8 cellular contexts compared by ENCODE assay signal in genomic region chr17:78421534-78422266, GRCh38. TPM values are rescaled to one million over a fixed set of nuclear protein-coding genes. Genes with fewer than 3 reads are reported as not detected.
DNase-seq lines count a peak whose midpoint lies in the region; ATAC-seq and TF ChIP-seq lines count a peak whose summit lies in the region.

No MANE protein-coding gene starts in this region.

- no peak overlapping the region for H3K4me3 Mint-ChIP-seq in CD14-positive monocyte
- no peak overlapping the region for H3K4me3 Mint-ChIP-seq in naive B cell
- H3K4me3 Mint-ChIP-seq in stimulated activated effector memory CD8-positive, alpha-beta T cell treated with anti-CD3 and anti-CD28 coated beads, Interleukin-12 subunit alpha, Interleukin-12 subunit beta, amount 100 ng/mL, for 72 hours, result no peak overlapping the region

- H3K4me1 Mint-ChIP-seq in CD14-positive monocyte (peaks cover 30% of the 10 kb centered on the region), naive B cell (peaks cover 0 to 20% (median 3%) of the 10 kb centered on the region in 3 donors)
- peaks cover 32% of the 10 kb centered on the region for H3K4me1 Mint-ChIP-seq in stimulated activated effector memory CD8-positive, alpha-beta T cell treated with anti-CD3 and anti-CD28 coated beads, Interleukin-12 subunit alpha, Interleukin-12 subunit beta, amount 100 ng/mL, for 72 hours

- H3K27ac ChIP-seq in OCI-LY7 (ENCODE audit: low read depth, low read length, poor library complexity, severe bottlenecking), result no peak overlapping the region

- H4K20me1 ChIP-seq in OCI-LY7 (ENCODE audit: insufficient read depth, low read length), result no peaks in the 10 kb centered on the region

- DNase-seq in CD14-positive monocyte (ENCODE audit: low spot score) (peak; percentile 86), HFF-Myc (ENCODE audit: extremely low read depth, low read depth) (peak; percentile 37), OCI-LY7 (ENCODE audit: low spot score) (peak; percentile 76), activated T-cell treated with anti-CD3 and anti-CD28 coated beads for 4 hours (peak; percentile 60), naive B cell (peak; percentile 63)
- DNase-seq in stimulated activated effector memory CD8-positive, alpha-beta T cell treated with anti-CD3 and anti-CD28 coated beads, Interleukin-12 subunit alpha, Interleukin-12 subunit beta, amount 100 ng/mL, for 72 hours (ENCODE audit: low spot score in 2 of 2), result peak; percentile 74 to 85

- BruUV-seq in OCI-LY7 (replicated peaks; lab: Mats Ljungman, UMichigan), result no TSS peak

- TF ChIP-seq CTCF in CD14-positive monocyte (IDR thresholded peaks at IDR 0.05) (peak; percentile 97), HFF-Myc (IDR thresholded peaks at IDR 0.05; ENCODE audit: low read depth, low read length, missing control alignments) (peak; percentile 99), OCI-LY7 (conservative IDR thresholded peaks at IDR 0.05; ENCODE audit: low read length) (peak; percentile 99)

- H3K27me3 Mint-ChIP-seq in CD14-positive monocyte (ENCODE audit: low read depth in 3 of 3), result peaks cover 0 to 2% (median 0%) of the 10 kb centered on the region in 3 donors
- no peaks in the 10 kb centered on the region for H3K27me3 Mint-ChIP-seq in naive B cell

- ATAC-seq in esophagus mucosa (peak; percentile 74), naive B cell (ENCODE audit: low read depth in 2 of 2) (peak; percentile 74 to 81), GM21825 (IDR thresholded peaks at IDR 0.05; ENCODE audit: unreplicated experiment) (no peak)
- ATAC-seq in stimulated activated effector memory CD8-positive, alpha-beta T cell treated with anti-CD3 and anti-CD28 coated beads, Interleukin-12 subunit alpha, Interleukin-12 subunit beta, amount 100 ng/mL, for 72 hours, result peak; percentile 89

- H3K4me2 ChIP-seq in OCI-LY7 (ENCODE audit: low read length), result no peak overlapping the region

- H3K36me3 ChIP-seq in OCI-LY7 (ENCODE audit: insufficient read depth, low read length), result peaks cover 77% of the 10 kb centered on the region

- H3K9me2 ChIP-seq in OCI-LY7 (ENCODE audit: insufficient read depth, low read length), result no peaks in the 10 kb centered on the region

- H3K27ac Mint-ChIP-seq in CD14-positive monocyte (peak overlapping the region; percentile 57 to 99 (median 76)), naive B cell (no peak overlapping the region)
- peak overlapping the region; percentile 45 for H3K27ac Mint-ChIP-seq in stimulated activated effector memory CD8-positive, alpha-beta T cell treated with anti-CD3 and anti-CD28 coated beads, Interleukin-12 subunit alpha, Interleukin-12 subunit beta, amount 100 ng/mL, for 72 hours

- peaks cover 89 to 92% of the 10 kb centered on the region in 2 donors for H3K36me3 Mint-ChIP-seq in CD14-positive monocyte
- no peaks in the 10 kb centered on the region for H3K36me3 Mint-ChIP-seq in naive B cell
- H3K36me3 Mint-ChIP-seq in stimulated activated effector memory CD8-positive, alpha-beta T cell treated with anti-CD3 and anti-CD28 coated beads, Interleukin-12 subunit alpha, Interleukin-12 subunit beta, amount 100 ng/mL, for 72 hours, result peaks cover 98% of the 10 kb centered on the region

- H3K9me3 ChIP-seq in OCI-LY7 (ENCODE audit: low read length), result no peaks in the 10 kb centered on the region

- no peak overlapping the region for H3K4me3 ChIP-seq in HFF-Myc (replicated peaks; ENCODE audit: low read depth, low read length)
- H3K4me3 ChIP-seq in OCI-LY7 (ENCODE audit: low read depth, low read length, poor library complexity, severe bottlenecking), result no peak overlapping the region

- intact Hi-C loops in CD14-positive monocyte (cut with micrococcal nuclease), result loop anchor here (1.0 to 10.0 kb wide), 5 partner anchors 59 to 307 kb away; partner anchors contain the start of gene SOCS3 (in 2 of the 2)
- intact Hi-C loops in OCI-LY7 (cut with micrococcal nuclease; ENCODE audit: unreplicated experiment), result loop anchor here (1.0 to 5.0 kb wide), 4 partner anchors 44 to 171 kb away; partner anchors contain the start of genes PGS1 and SOCS3

- H3K4me1 ChIP-seq in OCI-LY7 (ENCODE audit: insufficient read depth, low read length, poor library complexity, severe bottlenecking), result no peaks in the 10 kb centered on the region

- H2AFZ ChIP-seq in OCI-LY7 (ENCODE audit: low read length), result no peak overlapping the region

- CTCF ChIA-PET in OCI-LY7 (lab: Charles Lee; ENCODE audit: unreplicated experiment), result no interaction called here

- POLR2A ChIA-PET in OCI-LY7 (lab: Charles Lee), result interaction anchor here (0.6 kb wide), 1 partner anchor 122 kb away, joined by 10 read pairs; no protein-coding TSS in a partner anchor

- H3K9me3 Mint-ChIP-seq in CD14-positive monocyte (peaks cover 0 to 3% (median 0%) of the 10 kb centered on the region in 7 donors), naive B cell (no peaks in the 10 kb centered on the region)
- no peaks in the 10 kb centered on the region for H3K9me3 Mint-ChIP-seq in stimulated activated effector memory CD8-positive, alpha-beta T cell treated with anti-CD3 and anti-CD28 coated beads, Interleukin-12 subunit alpha, Interleukin-12 subunit beta, amount 100 ng/mL, for 72 hours

- no peaks in the 10 kb centered on the region for H3K79me2 ChIP-seq in OCI-LY7 (ENCODE audit: insufficient read depth, low read depth, low read length)

RNA-seq across cellular contexts. Expression of gene PGS1, which starts 43.3 kb away (rescaled TPM):
- polyA plus RNA-seq in CD14-positive monocyte (10 to 100 TPM; 26.0 to 28.0 TPM), naive B cell (ENCODE audit: low read depth in 6 of 6) (10 to 100 TPM; 23.9 to 50.1 (median 29.8) TPM)
- total RNA-seq in OCI-LY7 (2014; rRNA removed; shearing (Covaris generic)), result 59.6 and 67.3 TPM in 2 replicates
- total RNA-seq in OCI-LY7 (2022) (61.3 and 68.2 TPM in 2 replicates), esophagus mucosa (15.9 TPM)

Comparison
In these comparisons a context has a peak if more than half of its experiments do, and no peak if none do; other contexts are left out.
1. H3K27ac Mint-ChIP-seq: peak in CD14-positive monocyte (7 of 7) and stimulated activated effector memory CD8-positive, alpha-beta T cell treated with anti-CD3 and anti-CD28 coated beads, Interleukin-12 subunit alpha, Interleukin-12 subunit beta, amount 100 ng/mL, for 72 hours (single experiment); none in naive B cell (0 of 6).
2. Peak in every context shown above with its lines, with median percentiles within 50 percentile points of each other: DNase-seq and CTCF ChIP-seq.